1 cellular context compared by ENCODE assay signal in genomic region chr1:109527098-109527811, GRCh38.
TF ChIP-seq lines count a peak whose summit lies in the region.

No MANE protein-coding gene starts in this region.

TF ChIP-seq in GM12878, 131 proteins besides CTCF, POLR2A, EP300 and RAD21 (continued from another document and continues in another):
- TF ChIP-seq CBX5 (IDR thresholded peaks at IDR 0.05; ENCODE audit: low read depth) (no peak), IKZF2 (IDR thresholded peaks at IDR 0.05) (peak; percentile 80 to 86), RAD51 (IDR thresholded peaks at IDR 0.05) (no peak), SREBF2 (IDR thresholded peaks at IDR 0.05; ENCODE audit: low read length) (no peak), HCFC1 (IDR thresholded peaks at IDR 0.05; ENCODE audit: low read length) (no peak), STAT3 (IDR thresholded peaks at IDR 0.05; ENCODE audit: low read depth, low read length) (0 out of 2 replicates have a peak, but pooled peaks have one; percentile 14), ZNF592 (IDR thresholded peaks at IDR 0.05) (peak; percentile 38; the same call in 1 of the 2 replicates), KAT2A (conservative IDR thresholded peaks at IDR 0.05; ENCODE audit: control insufficient read depth, low read depth, low read length) (no peak), SMARCA5 (IDR thresholded peaks at IDR 0.05) (peak; percentile 15; the same call in 1 of the 2 replicates), CREB1 (IDR thresholded peaks at IDR 0.05; ENCODE audit: low read depth) (peak; percentile 58), MXI1 (IDR thresholded peaks at IDR 0.05; ENCODE audit: low read depth, low read length) (no peak), ZBTB40 (IDR thresholded peaks at IDR 0.05; ENCODE audit: borderline replicate concordance) (no peak), TCF7 (IDR thresholded peaks at IDR 0.05; ENCODE audit: borderline replicate concordance) (no peak), CHD2 (IDR thresholded peaks at IDR 0.05; ENCODE audit: borderline replicate concordance, low read depth, low read length) (no peak; the same call in 1 of the 2 replicates), SRF (IDR thresholded peaks at IDR 0.05; ENCODE audit: low read depth in 2 of 2, low read length in 2 of 2) (no peak), HDGF (IDR thresholded peaks at IDR 0.05) (no peak), ZZZ3 (IDR thresholded peaks at IDR 0.05; ENCODE audit: control insufficient read depth, insufficient read length, low read depth) (no peak), ZNF217 (IDR thresholded peaks at IDR 0.05) (no peak), MTA2 (IDR thresholded peaks at IDR 0.05; ENCODE audit: low read depth) (peak; percentile 92), SMAD5 (IDR thresholded peaks at IDR 0.05; ENCODE audit: low read depth) (no peak), SUZ12 (IDR thresholded peaks at IDR 0.05; ENCODE audit: unreplicated experiment) (no peak), STAT1 (conservative IDR thresholded peaks at IDR 0.05) (no peak), MYB (IDR thresholded peaks at IDR 0.05; ENCODE audit: borderline replicate concordance, low read depth, low read length) (no peak), CHD4 (IDR thresholded peaks at IDR 0.05) (no peak), ASH2L (IDR thresholded peaks at IDR 0.05; ENCODE audit: borderline replicate concordance, low read depth) (no peak), EED (IDR thresholded peaks at IDR 0.05; ENCODE audit: low read depth) (peak; percentile 84), ZSCAN29 (IDR thresholded peaks at IDR 0.05) (no peak), IRF3 (IDR thresholded peaks at IDR 0.05) (no peak), CREM (IDR thresholded peaks at IDR 0.05; ENCODE audit: low read depth) (peak; percentile 60; the same call in 1 of the 2 replicates), ZNF622 (IDR thresholded peaks at IDR 0.05) (no peak), BMI1 (IDR thresholded peaks at IDR 0.05; ENCODE audit: borderline replicate concordance) (no peak), POLR2AphosphoS5 (IDR thresholded peaks at IDR 0.05; ENCODE audit: low read length) (peak; percentile 64), RELA (IDR thresholded peaks at IDR 0.05; ENCODE audit: borderline replicate concordance, partially characterized antibody) (peak; percentile 91), ATF3 (IDR thresholded peaks at IDR 0.05; ENCODE audit: borderline replicate concordance, extremely low read depth, low read depth, low read length) (no peak), FOS (IDR thresholded peaks at IDR 0.05; ENCODE audit: borderline replicate concordance, extremely low read depth, insufficient read length) (no peak), CEBPB (IDR thresholded peaks at IDR 0.05; ENCODE audit: borderline replicate concordance in 1 of 2, low read depth in 2 of 2, low read length in 2 of 2) (no peak), EZH2 (IDR thresholded peaks at IDR 0.05; ENCODE audit: borderline replicate concordance, control insufficient read depth, low read depth, low read length) (no peak)
- TF ChIP-seq, protein P1, sequence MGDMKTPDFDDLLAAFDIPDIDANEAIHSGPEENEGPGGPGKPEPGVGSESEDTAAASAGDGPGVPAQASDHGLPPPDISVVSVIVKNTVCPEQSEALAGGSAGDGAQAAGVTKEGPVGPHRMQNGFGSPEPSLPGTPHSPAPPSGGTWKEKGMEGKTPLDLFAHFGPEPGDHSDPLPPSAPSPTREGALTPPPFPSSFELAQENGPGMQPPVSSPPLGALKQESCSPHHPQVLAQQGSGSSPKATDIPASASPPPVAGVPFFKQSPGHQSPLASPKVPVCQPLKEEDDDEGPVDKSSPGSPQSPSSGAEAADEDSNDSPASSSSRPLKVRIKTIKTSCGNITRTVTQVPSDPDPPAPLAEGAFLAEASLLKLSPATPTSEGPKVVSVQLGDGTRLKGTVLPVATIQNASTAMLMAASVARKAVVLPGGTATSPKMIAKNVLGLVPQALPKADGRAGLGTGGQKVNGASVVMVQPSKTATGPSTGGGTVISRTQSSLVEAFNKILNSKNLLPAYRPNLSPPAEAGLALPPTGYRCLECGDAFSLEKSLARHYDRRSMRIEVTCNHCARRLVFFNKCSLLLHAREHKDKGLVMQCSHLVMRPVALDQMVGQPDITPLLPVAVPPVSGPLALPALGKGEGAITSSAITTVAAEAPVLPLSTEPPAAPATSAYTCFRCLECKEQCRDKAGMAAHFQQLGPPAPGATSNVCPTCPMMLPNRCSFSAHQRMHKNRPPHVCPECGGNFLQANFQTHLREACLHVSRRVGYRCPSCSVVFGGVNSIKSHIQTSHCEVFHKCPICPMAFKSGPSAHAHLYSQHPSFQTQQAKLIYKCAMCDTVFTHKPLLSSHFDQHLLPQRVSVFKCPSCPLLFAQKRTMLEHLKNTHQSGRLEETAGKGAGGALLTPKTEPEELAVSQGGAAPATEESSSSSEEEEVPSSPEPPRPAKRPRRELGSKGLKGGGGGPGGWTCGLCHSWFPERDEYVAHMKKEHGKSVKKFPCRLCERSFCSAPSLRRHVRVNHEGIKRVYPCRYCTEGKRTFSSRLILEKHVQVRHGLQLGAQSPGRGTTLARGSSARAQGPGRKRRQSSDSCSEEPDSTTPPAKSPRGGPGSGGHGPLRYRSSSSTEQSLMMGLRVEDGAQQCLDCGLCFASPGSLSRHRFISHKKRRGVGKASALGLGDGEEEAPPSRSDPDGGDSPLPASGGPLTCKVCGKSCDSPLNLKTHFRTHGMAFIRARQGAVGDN (IDR thresholded peaks at IDR 0.05): peak; percentile 70; the same call in 1 of the 2 replicates
- TF ChIP-seq, protein P2, sequence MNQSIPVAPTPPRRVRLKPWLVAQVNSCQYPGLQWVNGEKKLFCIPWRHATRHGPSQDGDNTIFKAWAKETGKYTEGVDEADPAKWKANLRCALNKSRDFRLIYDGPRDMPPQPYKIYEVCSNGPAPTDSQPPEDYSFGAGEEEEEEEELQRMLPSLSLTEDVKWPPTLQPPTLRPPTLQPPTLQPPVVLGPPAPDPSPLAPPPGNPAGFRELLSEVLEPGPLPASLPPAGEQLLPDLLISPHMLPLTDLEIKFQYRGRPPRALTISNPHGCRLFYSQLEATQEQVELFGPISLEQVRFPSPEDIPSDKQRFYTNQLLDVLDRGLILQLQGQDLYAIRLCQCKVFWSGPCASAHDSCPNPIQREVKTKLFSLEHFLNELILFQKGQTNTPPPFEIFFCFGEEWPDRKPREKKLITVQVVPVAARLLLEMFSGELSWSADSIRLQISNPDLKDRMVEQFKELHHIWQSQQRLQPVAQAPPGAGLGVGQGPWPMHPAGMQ (IDR thresholded peaks at IDR 0.05; ENCODE audit: borderline replicate concordance): no peak
- TF ChIP-seq, protein P3, sequence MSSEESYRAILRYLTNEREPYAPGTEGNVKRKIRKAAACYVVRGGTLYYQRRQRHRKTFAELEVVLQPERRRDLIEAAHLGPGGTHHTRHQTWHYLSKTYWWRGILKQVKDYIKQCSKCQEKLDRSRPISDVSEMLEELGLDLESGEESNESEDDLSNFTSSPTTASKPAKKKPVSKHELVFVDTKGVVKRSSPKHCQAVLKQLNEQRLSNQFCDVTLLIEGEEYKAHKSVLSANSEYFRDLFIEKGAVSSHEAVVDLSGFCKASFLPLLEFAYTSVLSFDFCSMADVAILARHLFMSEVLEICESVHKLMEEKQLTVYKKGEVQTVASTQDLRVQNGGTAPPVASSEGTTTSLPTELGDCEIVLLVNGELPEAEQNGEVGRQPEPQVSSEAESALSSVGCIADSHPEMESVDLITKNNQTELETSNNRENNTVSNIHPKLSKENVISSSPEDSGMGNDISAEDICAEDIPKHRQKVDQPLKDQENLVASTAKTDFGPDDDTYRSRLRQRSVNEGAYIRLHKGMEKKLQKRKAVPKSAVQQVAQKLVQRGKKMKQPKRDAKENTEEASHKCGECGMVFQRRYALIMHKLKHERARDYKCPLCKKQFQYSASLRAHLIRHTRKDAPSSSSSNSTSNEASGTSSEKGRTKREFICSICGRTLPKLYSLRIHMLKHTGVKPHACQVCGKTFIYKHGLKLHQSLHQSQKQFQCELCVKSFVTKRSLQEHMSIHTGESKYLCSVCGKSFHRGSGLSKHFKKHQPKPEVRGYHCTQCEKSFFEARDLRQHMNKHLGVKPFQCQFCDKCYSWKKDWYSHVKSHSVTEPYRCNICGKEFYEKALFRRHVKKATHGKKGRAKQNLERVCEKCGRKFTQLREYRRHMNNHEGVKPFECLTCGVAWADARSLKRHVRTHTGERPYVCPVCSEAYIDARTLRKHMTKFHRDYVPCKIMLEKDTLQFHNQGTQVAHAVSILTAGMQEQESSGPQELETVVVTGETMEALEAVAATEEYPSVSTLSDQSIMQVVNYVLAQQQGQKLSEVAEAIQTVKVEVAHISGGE (CRISPR knock-in tag; IDR thresholded peaks at IDR 0.05): no peak
- TF ChIP-seq, protein P4, sequence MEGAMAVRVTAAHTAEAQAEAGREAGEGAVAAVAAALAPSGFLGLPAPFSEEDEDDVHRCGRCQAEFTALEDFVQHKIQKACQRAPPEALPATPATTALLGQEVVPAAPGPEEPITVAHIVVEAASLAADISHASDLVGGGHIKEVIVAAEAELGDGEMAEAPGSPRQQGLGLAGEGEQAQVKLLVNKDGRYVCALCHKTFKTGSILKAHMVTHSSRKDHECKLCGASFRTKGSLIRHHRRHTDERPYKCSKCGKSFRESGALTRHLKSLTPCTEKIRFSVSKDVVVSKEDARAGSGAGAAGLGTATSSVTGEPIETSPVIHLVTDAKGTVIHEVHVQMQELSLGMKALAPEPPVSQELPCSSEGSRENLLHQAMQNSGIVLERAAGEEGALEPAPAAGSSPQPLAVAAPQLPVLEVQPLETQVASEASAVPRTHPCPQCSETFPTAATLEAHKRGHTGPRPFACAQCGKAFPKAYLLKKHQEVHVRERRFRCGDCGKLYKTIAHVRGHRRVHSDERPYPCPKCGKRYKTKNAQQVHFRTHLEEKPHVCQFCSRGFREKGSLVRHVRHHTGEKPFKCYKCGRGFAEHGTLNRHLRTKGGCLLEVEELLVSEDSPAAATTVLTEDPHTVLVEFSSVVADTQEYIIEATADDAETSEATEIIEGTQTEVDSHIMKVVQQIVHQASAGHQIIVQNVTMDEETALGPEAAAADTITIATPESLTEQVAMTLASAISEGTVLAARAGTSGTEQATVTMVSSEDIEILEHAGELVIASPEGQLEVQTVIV (IDR thresholded peaks at IDR 0.05; ENCODE audit: borderline replicate concordance, partially characterized antibody): no peak
